8 cellular contexts compared by ENCODE assay signal in the genomic region with DNA sequence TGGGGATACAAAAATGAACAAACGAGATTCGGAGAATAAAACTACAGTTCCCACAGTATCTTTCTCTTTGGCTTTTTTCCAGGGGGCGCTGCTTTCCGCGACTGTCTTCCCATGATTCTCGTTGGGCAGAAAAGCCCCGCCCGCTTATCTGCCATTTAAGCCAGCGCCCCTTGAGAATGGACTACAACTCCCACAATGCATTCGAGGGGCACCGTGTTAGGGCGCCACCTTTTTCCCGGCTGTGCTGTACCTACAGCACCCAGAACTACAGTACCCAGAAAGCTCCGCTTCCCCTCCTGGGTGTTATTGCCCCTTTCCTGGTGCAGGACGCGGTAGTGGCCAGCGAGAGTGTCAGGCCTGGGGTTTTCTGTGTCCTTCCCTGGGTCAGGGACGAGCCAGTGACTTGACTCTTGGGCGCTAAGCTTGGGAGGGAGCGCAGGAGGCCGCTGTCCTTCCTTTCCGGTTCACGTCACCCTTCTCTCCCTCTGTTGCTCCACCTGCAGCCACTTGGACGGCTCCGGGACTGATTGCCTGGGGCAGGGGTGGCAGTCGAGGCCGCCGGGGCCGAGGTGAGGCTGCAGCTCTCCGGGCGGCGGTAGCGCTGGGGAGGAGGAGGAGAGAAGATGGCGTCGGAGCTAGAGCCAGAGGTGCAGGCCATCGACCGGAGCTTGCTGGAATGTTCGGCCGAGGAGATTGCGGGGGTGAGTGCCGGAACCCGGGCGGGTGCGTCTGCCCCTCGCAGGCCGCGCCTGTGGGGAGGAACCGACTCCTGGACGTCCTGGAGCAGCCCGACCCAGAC. TPM values are rescaled to one million over a fixed set of nuclear protein-coding genes. Genes with fewer than 3 reads are reported as not detected.
DNase-seq lines count a peak whose midpoint lies in the region; ATAC-seq and TF ChIP-seq lines count a peak whose summit lies in the region.

A gene (plus strand): TSS at position 333 of the 799 bp plus-strand sequence. CDS start 291 bp downstream, at position 624.

- intact Hi-C loops in activated CD4-positive, alpha-beta T cell treated with anti-CD3 and anti-CD28 coated beads for 36 hours (cut with DNase I, micrococcal nuclease): loop anchor here (1.0 to 10.0 kb wide), 14 partner anchors 182 to 829 kb away; a partner anchor contains a TSS

- DNase-seq in BJ (ENCODE audit: low read depth) (peak; percentile 95), GM19238 (ENCODE audit: insufficient read length, low spot score) (peak; percentile 85), NCI-H524 (lab: John Stamatoyannopoulos, UW) (peak; percentile 98 to 99), choroid plexus epithelial cell (ENCODE audit: low read depth) (peak; percentile 99), kidney epithelial cell (ENCODE audit: low read depth) (peak; percentile 96)
- DNase-seq in activated CD4-positive, alpha-beta T cell treated with anti-CD3 and anti-CD28 coated beads for 36 hours: peak; percentile 97
- DNase-seq in stimulated activated CD4-positive, alpha-beta T cell treated with anti-CD3 and anti-CD28 coated beads, Interleukin-15, amount 100 ng/mL, for 48 hours (ENCODE audit: low read depth in 2 of 2): peak; percentile 91

- H3K27me3 ChIP-seq in BJ (ENCODE audit: control insufficient read depth, insufficient read depth, low read length): no peaks in the 10 kb centered on the region
- no peaks in the 10 kb centered on the region for H3K27me3 ChIP-seq in kidney epithelial cell (ENCODE audit: control insufficient read depth, insufficient read depth, low read length)

- CTCF ChIA-PET in BJ (lab: Yijun Ruan, JAX): interaction anchor here (0.6 to 5.8 kb wide), 6 partner anchors 12 to 337 kb away, joined by 3 to 39 read pairs (median 4); no protein-coding TSS in a partner anchor
- CTCF ChIA-PET in activated CD4-positive, alpha-beta T cell treated with anti-CD3 and anti-CD28 coated beads for 36 hours (lab: Charles Lee): interaction anchor here (0.5 to 3.4 kb wide), 25 partner anchors 9 to 1618 kb away, joined by 3 to 31 read pairs (median 3); a partner anchor contains a TSS

- ATAC-seq in HG03442 (IDR thresholded peaks at IDR 0.05; ENCODE audit: unreplicated experiment): peak; percentile 95
- peak; percentile 97 for ATAC-seq in activated CD4-positive, alpha-beta T cell treated with anti-CD3 and anti-CD28 coated beads for 36 hours

- peaks cover 24% of the 10 kb centered on the region for H3K36me3 Mint-ChIP-seq in activated CD4-positive, alpha-beta T cell treated with anti-CD3 and anti-CD28 coated beads for 36 hours (ENCODE audit: low read depth)

- H3K4me3 ChIP-seq in BJ (ENCODE audit: low read depth, low read length) (peak within 1 kb of the TSS; percentile 95), choroid plexus epithelial cell (ENCODE audit: low read depth, low read length) (peak within 1 kb of the TSS; percentile 99), kidney epithelial cell (ENCODE audit: low read depth, low read length) (peak within 1 kb of the TSS; percentile 68)

- peak; percentile 41 for TF ChIP-seq CTCF in BJ (IDR thresholded peaks at IDR 0.05; ENCODE audit: insufficient read depth, low read depth, low read length)
- TF ChIP-seq CTCF in choroid plexus epithelial cell (conservative IDR thresholded peaks at IDR 0.05; ENCODE audit: low read depth, low read length): peak; percentile 41
- peak; percentile 50 for TF ChIP-seq CTCF in kidney epithelial cell (IDR thresholded peaks at IDR 0.05; ENCODE audit: insufficient read depth, low read length, poor library complexity, severe bottlenecking)

- peaks cover 31% of the 10 kb centered on the region for H3K4me1 Mint-ChIP-seq in activated CD4-positive, alpha-beta T cell treated with anti-CD3 and anti-CD28 coated beads for 36 hours

- no peaks in the 10 kb centered on the region for H3K36me3 ChIP-seq in BJ (ENCODE audit: control insufficient read depth, insufficient read depth, low read length)
- no peaks in the 10 kb centered on the region for H3K36me3 ChIP-seq in kidney epithelial cell (ENCODE audit: control insufficient read depth, insufficient read depth, low read length)

- peak within 1 kb of the TSS; percentile 97 for H3K4me3 Mint-ChIP-seq in activated CD4-positive, alpha-beta T cell treated with anti-CD3 and anti-CD28 coated beads for 36 hours

- peak within 1 kb of the TSS; percentile 95 for H3K27ac Mint-ChIP-seq in activated CD4-positive, alpha-beta T cell treated with anti-CD3 and anti-CD28 coated beads for 36 hours

- no peaks in the 10 kb centered on the region for H3K9me3 Mint-ChIP-seq in activated CD4-positive, alpha-beta T cell treated with anti-CD3 and anti-CD28 coated beads for 36 hours (ENCODE audit: low read depth)

- POLR2A ChIA-PET in BJ (lab: Charles Lee): interaction anchor here (0.9 kb wide), 1 partner anchor 17 kb away, joined by 3 read pairs; no protein-coding TSS in a partner anchor
- POLR2A ChIA-PET in activated CD4-positive, alpha-beta T cell treated with anti-CD3 and anti-CD28 coated beads for 36 hours (lab: Charles Lee): interaction anchor here (0.5 to 1.4 kb wide), 12 partner anchors 8 to 540 kb away, joined by 3 to 5 read pairs (median 3); a partner anchor contains a TSS

- no peaks in the 10 kb centered on the region for H3K27me3 Mint-ChIP-seq in activated CD4-positive, alpha-beta T cell treated with anti-CD3 and anti-CD28 coated beads for 36 hours

RNA-seq across cellular contexts. Expression of the gene that starts here (rescaled TPM):
- 9.8 and 18.2 TPM in 2 replicates for polyA plus RNA-seq in BJ (2011; rRNA removed)
- polyA minus RNA-seq in BJ (2011; rRNA and poly(A)+ RNA removed): 14.9 and 15.3 TPM in 2 replicates
- total RNA-seq in activated CD4-positive, alpha-beta T cell treated with anti-CD3 and anti-CD28 coated beads for 36 hours: 10 to 100 TPM; 23.9 to 28.1 TPM
- total RNA-seq in kidney epithelial cell: 13.1 and 14.4 TPM in 2 replicates

Comparison
In these comparisons a context has a peak if more than half of its experiments do, and no peak if none do; other contexts are left out.
1. Peak in every context shown above with its lines: DNase-seq, ATAC-seq and H3K4me3 ChIP-seq.